In genomic region chr11:102664001-102664752, GRCh38 we compare ENCODE assay signal across 11 cellular contexts. TPM values are rescaled to one million over a fixed set of nuclear protein-coding genes. Genes with fewer than 3 reads are reported as not detected.
DNase-seq lines count a peak whose midpoint lies in the region; ATAC-seq and TF ChIP-seq lines count a peak whose summit lies in the region.
"Had no signal": no experiment of that assay in that cellular context is flagged by ENCODE, and none has a peak within 500 bp of the region (broad histone marks: within the 10 kb centered on the region; RNA-seq: fewer than 3 reads in every experiment).

No MANE protein-coding gene starts in this region.

- peak; percentile 4 for DNase-seq in DMS 273 (lab: John Stamatoyannopoulos, UW; ENCODE audit: unreplicated experiment)
- no peak for DNase-seq in DMS 273 treated with DMSO at 0.1 percent for 48 hours (lab: John Stamatoyannopoulos, UW)
- no peak for DNase-seq in naive B cell
- no peak for DNase-seq in activated CD4-positive, CD25-positive, alpha-beta regulatory T cell (lab: John Stamatoyannopoulos, UW)
- DNase-seq in NCI-H2107 (lab: John Stamatoyannopoulos, UW): no peak
- no peak for DNase-seq in NCI-H187 treated with DMSO at 0.1 percent for 48 hours (lab: John Stamatoyannopoulos, UW)
- DNase-seq: 8988T, Right ventricle myocardium superior had no signal

- H3K27ac ChIP-seq in VCaP: no peak overlapping the region

- TF ChIP-seq CTCF in VCaP (conservative IDR thresholded peaks at IDR 0.05): peak; percentile 22; the same call in 1 of the 2 replicates

- H3K4me3 Mint-ChIP-seq in naive B cell: no peak overlapping the region
- H3K4me3 Mint-ChIP-seq: brain had no signal

- H3K27me3 Mint-ChIP-seq in naive B cell: peaks cover 3 to 9% (median 8%) of the 10 kb centered on the region in 3 donors
- H3K27me3 Mint-ChIP-seq: brain had no signal

- no peak overlapping the region for H3K27ac Mint-ChIP-seq in naive B cell
- H3K27ac Mint-ChIP-seq: brain had no signal

- ATAC-seq in HG02884 (IDR thresholded peaks at IDR 0.05; ENCODE audit: unreplicated experiment) (peak; percentile 60), naive B cell (ENCODE audit: low read depth in 2 of 2) (peak; percentile 51 to 61)

- no peaks in the 10 kb centered on the region for H3K9me3 Mint-ChIP-seq in naive B cell
- H3K9me3 Mint-ChIP-seq: brain had no signal

- H3K4me1 Mint-ChIP-seq in naive B cell: peaks cover 0 to 3% (median 0%) of the 10 kb centered on the region in 3 donors
- H3K4me1 Mint-ChIP-seq: brain had no signal

- H3K36me3 Mint-ChIP-seq in naive B cell: no peaks in the 10 kb centered on the region
- H3K36me3 Mint-ChIP-seq: brain had no signal

RNA-seq across cellular contexts. Expression of gene MMP20, which starts 39.0 kb away (rescaled TPM):
- polyA plus RNA-seq in naive B cell (ENCODE audit: low read depth in 6 of 6): not detected

RNA-seq across cellular contexts. Expression of gene MMP27, which starts 41.4 kb away (rescaled TPM):
- not detected for polyA plus RNA-seq in naive B cell (ENCODE audit: low read depth in 6 of 6)
